In genomic region chr11:92224394-92225205, GRCh38 we compare ENCODE assay signal across 8 cellular contexts. TPM values are rescaled to one million over a fixed set of nuclear protein-coding genes. Genes with fewer than 3 reads are reported as not detected.
DNase-seq lines count a peak whose midpoint lies in the region; ATAC-seq and TF ChIP-seq lines count a peak whose summit lies in the region.

Gene FAT3 (plus strand): TSS chr11:92224818. CDS start chr11:92352113, 127,295 bp downstream.

- POLR2A ChIA-PET in PC-9 (lab: Charles Lee; ENCODE audit: unreplicated experiment) = no interaction called here
- POLR2A ChIA-PET in activated CD8-positive, alpha-beta T cell treated with anti-CD3 and anti-CD28 coated beads for 36 hours (lab: Charles Lee) = no interaction called here
- POLR2A ChIA-PET in CD8-positive, alpha-beta T cell (lab: Charles Lee) = no interaction called here

- ATAC-seq in foreskin keratinocyte = peak; percentile 78
- no peak for ATAC-seq in activated CD8-positive, alpha-beta T cell treated with anti-CD3 and anti-CD28 coated beads for 36 hours
- ATAC-seq in CD8-positive, alpha-beta T cell = no peak

- 1% methylated on average over 67 to 90 of the region's 90 CpGs for WGBS in ovary, 3 donors

- H3F3A ChIP-seq in PC-9 (ENCODE audit: insufficient read depth, low read depth) = no peaks in the 10 kb centered on the region

- peaks cover 46% of the 10 kb centered on the region for H3K27me3 ChIP-seq in PC-9 (ENCODE audit: insufficient read depth, low read depth)
- peaks cover 97% of the 10 kb centered on the region for H3K27me3 ChIP-seq in foreskin keratinocyte
- no peaks in the 10 kb centered on the region for H3K27me3 ChIP-seq in ovary
- H3K27me3 ChIP-seq in CD8-positive, alpha-beta T cell (ENCODE audit: insufficient read depth, low read length) = no peaks in the 10 kb centered on the region

- no peaks in the 10 kb centered on the region for H3K4me1 Mint-ChIP-seq in activated CD8-positive, alpha-beta T cell treated with anti-CD3 and anti-CD28 coated beads for 36 hours (ENCODE audit: low read depth)
- H3K4me1 Mint-ChIP-seq in CD8-positive, alpha-beta T cell (ENCODE audit: low read depth) = no peaks in the 10 kb centered on the region

- H3K36me3 Mint-ChIP-seq in activated CD8-positive, alpha-beta T cell treated with anti-CD3 and anti-CD28 coated beads for 36 hours (ENCODE audit: low read depth) = peaks cover 1% of the 10 kb centered on the region
- H3K36me3 Mint-ChIP-seq in CD8-positive, alpha-beta T cell = no peaks in the 10 kb centered on the region

- H3K36me3 ChIP-seq in PC-9 (ENCODE audit: low read depth) = no peaks in the 10 kb centered on the region
- H3K36me3 ChIP-seq in ovary = no peaks in the 10 kb centered on the region
- no peaks in the 10 kb centered on the region for H3K36me3 ChIP-seq in CD8-positive, alpha-beta T cell (ENCODE audit: insufficient read depth, low read length)

- no peak for TF ChIP-seq EP300 in ovary (IDR thresholded peaks at IDR 0.05)

- H3K9me3 ChIP-seq in PC-9 (ENCODE audit: insufficient read depth, low read depth) (no peaks in the 10 kb centered on the region), ovary (no peaks in the 10 kb centered on the region)
- no peaks in the 10 kb centered on the region for H3K9me3 ChIP-seq in CD8-positive, alpha-beta T cell (ENCODE audit: low read length)

- H3K4me1 ChIP-seq in PC-9 (replicated peaks; ENCODE audit: insufficient read depth) (peaks cover 5% of the 10 kb centered on the region), foreskin keratinocyte (no peaks in the 10 kb centered on the region), ovary (ENCODE audit: insufficient read depth) (no peaks in the 10 kb centered on the region)
- H3K4me1 ChIP-seq in CD8-positive, alpha-beta T cell (ENCODE audit: insufficient read depth, low read length) = no peaks in the 10 kb centered on the region

- TF ChIP-seq POLR2A in ovary (IDR thresholded peaks at IDR 0.05) = no peak

- H3K9me2 ChIP-seq in PC-9 (ENCODE audit: insufficient read depth) = no peaks in the 10 kb centered on the region

- H2AFZ ChIP-seq in PC-9 = peak within 1 kb of the TSS; percentile 81

- peak; percentile 18 for DNase-seq in GM13976 (ENCODE audit: low spot score)
- peak in 1 of 2 experiments; percentile 46 for DNase-seq in PC-9
- DNase-seq in foreskin keratinocyte = peak in 1 of 2 donors; percentile 28
- peak in 4 of 5 donors; percentile 6 to 41 (median 29) for DNase-seq in ovary
- DNase-seq in activated CD8-positive, alpha-beta T cell treated with anti-CD3 and anti-CD28 coated beads for 36 hours = no peak
- no peak for DNase-seq in DMS114 treated with DMSO at 0.1 percent for 48 hours (lab: John Stamatoyannopoulos, UW; ENCODE audit: unreplicated experiment)
- DNase-seq in activated CD4-positive, CD25-positive, alpha-beta regulatory T cell treated with anti-CD3 and anti-CD28 coated beads, Interleukin-2, amount 50 U/mL, for 72 hours = no peak
- no peak for DNase-seq in CD8-positive, alpha-beta T cell

- CTCF ChIA-PET in PC-9 (lab: Charles Lee) = no interaction called here
- CTCF ChIA-PET in activated CD8-positive, alpha-beta T cell treated with anti-CD3 and anti-CD28 coated beads for 36 hours (lab: Charles Lee) = no interaction called here
- CTCF ChIA-PET in CD8-positive, alpha-beta T cell (lab: Charles Lee) = no interaction called here

- BruUV-seq in PC-9 (replicated peaks; lab: Mats Ljungman, UMichigan) = no TSS peak

- H3K27ac Mint-ChIP-seq in activated CD8-positive, alpha-beta T cell treated with anti-CD3 and anti-CD28 coated beads for 36 hours = no peak within 1 kb of the TSS
- no peak within 1 kb of the TSS for H3K27ac Mint-ChIP-seq in CD8-positive, alpha-beta T cell

- no peak for TF ChIP-seq CTCF in GM13976 (IDR thresholded peaks at IDR 0.05; ENCODE audit: borderline replicate concordance, control extremely low read depth, extremely low read depth, insufficient read depth, missing control alignments)
- TF ChIP-seq CTCF in PC-9 (conservative IDR thresholded peaks at IDR 0.05) = no peak
- no peak for TF ChIP-seq CTCF in foreskin keratinocyte (conservative IDR thresholded peaks at IDR 0.05)
- no peak for TF ChIP-seq CTCF in ovary (IDR thresholded peaks at IDR 0.05)
- TF ChIP-seq CTCF in activated CD8-positive, alpha-beta T cell treated with anti-CD3 and anti-CD28 coated beads for 36 hours (IDR thresholded peaks at IDR 0.05) = no peak
- no peak for TF ChIP-seq CTCF in CD8-positive, alpha-beta T cell (IDR thresholded peaks at IDR 0.05)

- in situ Hi-C loops in GM13976 (cut with MboI; ENCODE audit: low sequenced_read_pairs, unreplicated experiment) = no loop called here

- H3K4me3 Mint-ChIP-seq in activated CD8-positive, alpha-beta T cell treated with anti-CD3 and anti-CD28 coated beads for 36 hours = no peak within 1 kb of the TSS
- H3K4me3 Mint-ChIP-seq in CD8-positive, alpha-beta T cell = no peak within 1 kb of the TSS

- intact Hi-C loops in PC-9 (cut with micrococcal nuclease; ENCODE audit: unreplicated experiment) = loop anchor here (5.0 to 10.0 kb wide), 3 partner anchors 158 to 660 kb away; no protein-coding TSS in a partner anchor
- intact Hi-C loops in ovary (cut with DNase I) = no loop called here
- intact Hi-C loops in activated CD8-positive, alpha-beta T cell treated with anti-CD3 and anti-CD28 coated beads for 36 hours (cut with micrococcal nuclease) = no loop called here
- intact Hi-C loops in CD8-positive, alpha-beta T cell (cut with DNase I, micrococcal nuclease) = no loop called here

- peak within 1 kb of the TSS; percentile 92 for H3K4me2 ChIP-seq in PC-9

- H3K4me3 ChIP-seq in PC-9 (peak within 1 kb of the TSS; percentile 60), ovary (peak within 1 kb of the TSS; percentile 26)
- H3K4me3 ChIP-seq in CD8-positive, alpha-beta T cell (ENCODE audit: low read depth, low read length) = no peak within 1 kb of the TSS

- peaks cover 5% of the 10 kb centered on the region for H3K9me3 Mint-ChIP-seq in activated CD8-positive, alpha-beta T cell treated with anti-CD3 and anti-CD28 coated beads for 36 hours
- H3K9me3 Mint-ChIP-seq in CD8-positive, alpha-beta T cell = no peaks in the 10 kb centered on the region

- no peaks in the 10 kb centered on the region for H4K20me1 ChIP-seq in PC-9 (ENCODE audit: insufficient read depth)

- no peak within 1 kb of the TSS for H3K27ac ChIP-seq in PC-9
- H3K27ac ChIP-seq in foreskin keratinocyte = no peak within 1 kb of the TSS
- no peak within 1 kb of the TSS for H3K27ac ChIP-seq in ovary
- no peak within 1 kb of the TSS for H3K27ac ChIP-seq in CD8-positive, alpha-beta T cell (ENCODE audit: low read depth, low read length)

- no peaks in the 10 kb centered on the region for H3K79me2 ChIP-seq in PC-9 (ENCODE audit: low read depth)

- H3K27me3 Mint-ChIP-seq in activated CD8-positive, alpha-beta T cell treated with anti-CD3 and anti-CD28 coated beads for 36 hours = peaks cover 44% of the 10 kb centered on the region
- peaks cover 41% of the 10 kb centered on the region for H3K27me3 Mint-ChIP-seq in CD8-positive, alpha-beta T cell (ENCODE audit: low read depth)

RNA-seq across cellular contexts. Expression of gene FAT3, which starts in this region (rescaled TPM):
- 3.4 and 7.6 TPM in 2 replicates for total RNA-seq in PC-9 (2021)
- total RNA-seq in foreskin keratinocyte = 0.44 and 0.46 TPM in 2 replicates
- 0.04 and 0.09 TPM in 2 replicates for polyA plus RNA-seq in foreskin keratinocyte
- total RNA-seq in ovary = 1 to 10 TPM in 3 of 7 donors, under 1 TPM in 4; 0.56 to 2.4 (median 0.92) TPM
- polyA plus RNA-seq in ovary = 1 to 10 TPM in 1 of 2 donors, under 1 TPM in 1; 0.39 to 2.8 TPM
- total RNA-seq in activated CD8-positive, alpha-beta T cell treated with anti-CD3 and anti-CD28 coated beads for 36 hours = not detected
- total RNA-seq in CD8-positive, alpha-beta T cell = not detected

Comparison
In these comparisons a context has a peak if more than half of its experiments do, and no peak if none do; other contexts are left out.
1. Peak in ATAC-seq in foreskin keratinocyte; RNA of the gene not detected or under 1 TPM.
2. DNase-seq: peak in GM13976 (single experiment) and ovary (4 of 5); none in activated CD8-positive, alpha-beta T cell treated with anti-CD3 and anti-CD28 coated beads for 36 hours (single experiment), DMS114 treated with DMSO at 0.1 percent for 48 hours (single experiment), activated CD4-positive, CD25-positive, alpha-beta regulatory T cell treated with anti-CD3 and anti-CD28 coated beads, Interleukin-2, amount 50 U/mL, for 72 hours (single experiment) and CD8-positive, alpha-beta T cell (0 of 7).